In genomic region chr10:46559231-46559671, GRCh38 we compare ENCODE assay signal across 21 cellular contexts. TPM values are rescaled to one million over a fixed set of nuclear protein-coding genes. Genes with fewer than 3 reads are reported as not detected.
DNase-seq lines count a peak whose midpoint lies in the region; ATAC-seq and TF ChIP-seq lines count a peak whose summit lies in the region.
"Had no signal": no experiment of that assay in that cellular context is flagged by ENCODE, and none has a peak within 500 bp of the region (broad histone marks: within the 10 kb centered on the region; RNA-seq: fewer than 3 reads in every experiment).

No MANE protein-coding gene starts in this region.

- H3K9me3 Mint-ChIP-seq in endothelial cell (ENCODE audit: unreplicated experiment), result no peaks in the 10 kb centered on the region
- H3K9me3 Mint-ChIP-seq in osteocyte (ENCODE audit: unreplicated experiment), result no peaks in the 10 kb centered on the region
- H3K9me3 Mint-ChIP-seq: activated naive CD8-positive, alpha-beta T cell treated with anti-CD3 and anti-CD28 coated beads, Interleukin-2, amount 10 ng/mL, durations not matched to agents 7 days and 5 days; CD8-positive, alpha-beta T cell; stimulated activated memory B cell treated with anti-CD40 and anti-IgM and Interleukin-4, amounts not matched to agents 10 μg/mL and 1 μg/mL and 100 μg/mL, for 72 hours had no signal

- H3K9me3 ChIP-seq in heart left ventricle, result no peaks in the 10 kb centered on the region
- H3K9me3 ChIP-seq in aorta (ENCODE audit: control insufficient read depth, low read length), result no peaks in the 10 kb centered on the region
- H3K9me3 ChIP-seq: gastrocnemius medialis, tibial nerve had no signal

- TF ChIP-seq POLR2A in heart left ventricle (IDR thresholded peaks at IDR 0.05), result no peak

- H3K36me3 Mint-ChIP-seq in endothelial cell (ENCODE audit: low read depth, unreplicated experiment), result no peaks in the 10 kb centered on the region
- H3K36me3 Mint-ChIP-seq in osteocyte (ENCODE audit: unreplicated experiment), result no peaks in the 10 kb centered on the region
- H3K36me3 Mint-ChIP-seq: activated naive CD8-positive, alpha-beta T cell treated with anti-CD3 and anti-CD28 coated beads, Interleukin-2, amount 10 ng/mL, durations not matched to agents 7 days and 5 days; CD8-positive, alpha-beta T cell; naive B cell; stimulated activated memory B cell treated with anti-CD40 and anti-IgM and Interleukin-4, amounts not matched to agents 10 μg/mL and 1 μg/mL and 100 μg/mL, for 72 hours had no signal

- H3K4me1 ChIP-seq in heart left ventricle (peaks cover 0 to 13% (median 3%) of the 10 kb centered on the region in 12 donors), aorta (ENCODE audit: control insufficient read depth in 1 of 2, insufficient read depth in 2 of 2, low read length in 2 of 2) (no peaks in the 10 kb centered on the region)

- H3K27ac Mint-ChIP-seq in endothelial cell (ENCODE audit: unreplicated experiment) (no peak overlapping the region), osteocyte (ENCODE audit: unreplicated experiment) (no peak overlapping the region)
- H3K27ac Mint-ChIP-seq: activated naive CD8-positive, alpha-beta T cell treated with anti-CD3 and anti-CD28 coated beads, Interleukin-2, amount 10 ng/mL, durations not matched to agents 7 days and 5 days; CD8-positive, alpha-beta T cell; naive B cell; stimulated activated memory B cell treated with anti-CD40 and anti-IgM and Interleukin-4, amounts not matched to agents 10 μg/mL and 1 μg/mL and 100 μg/mL, for 72 hours had no signal

- ATAC-seq in heart left ventricle (no peak), left ventricle myocardium superior (no peak), aorta (ENCODE audit: low FRiP score) (no peak), GM21528 (IDR thresholded peaks at IDR 0.05; ENCODE audit: low FRiP score, unreplicated experiment) (no peak), esophagus mucosa (no peak)
- ATAC-seq: CD8-positive, alpha-beta T cell; gastrocnemius medialis; stimulated activated memory B cell treated with anti-CD40 and anti-IgM and Interleukin-4, amounts not matched to agents 10 μg/mL and 1 μg/mL and 100 μg/mL, for 72 hours had no signal

- H3K4me3 ChIP-seq in heart left ventricle (no peak overlapping the region), aorta (ENCODE audit: low read length in 2 of 2) (no peak overlapping the region)
- H3K4me3 ChIP-seq: gastrocnemius medialis, tibial nerve had no signal

- H3K36me3 ChIP-seq in heart left ventricle (no peaks in the 10 kb centered on the region), aorta (ENCODE audit: control insufficient read depth in 1 of 2, insufficient read depth in 2 of 2, low read length in 1 of 2) (no peaks in the 10 kb centered on the region)
- H3K36me3 ChIP-seq: brain microvascular endothelial cell, gastrocnemius medialis, tibial nerve had no signal

- TF ChIP-seq CTCF in heart left ventricle (IDR thresholded peaks at IDR 0.05) (no peak), endothelial cell (IDR thresholded peaks at IDR 0.05; ENCODE audit: unreplicated experiment) (no peak), osteocyte (IDR thresholded peaks at IDR 0.05) (no peak)

- 91 to 93% (median 92%) methylated on average over 5 of the region's 5 CpGs for WGBS in heart left ventricle, 4 donors
- WGBS in aorta, 2 donors, result 96 to 98% methylated on average over 5 of the region's 5 CpGs

- H3K27me3 ChIP-seq in heart left ventricle (peaks cover 38 to 70% (median 53%) of the 10 kb centered on the region in 9 donors), aorta (ENCODE audit: control insufficient read depth in 1 of 2, insufficient read depth in 2 of 2, low read length in 1 of 2) (no peaks in the 10 kb centered on the region)

- H3K27me3 Mint-ChIP-seq in endothelial cell (ENCODE audit: unreplicated experiment), result peaks cover 16% of the 10 kb centered on the region
- peaks cover 2% of the 10 kb centered on the region for H3K27me3 Mint-ChIP-seq in osteocyte (ENCODE audit: unreplicated experiment)
- H3K27me3 Mint-ChIP-seq: activated naive CD8-positive, alpha-beta T cell treated with anti-CD3 and anti-CD28 coated beads, Interleukin-2, amount 10 ng/mL, durations not matched to agents 7 days and 5 days; stimulated activated memory B cell treated with anti-CD40 and anti-IgM and Interleukin-4, amounts not matched to agents 10 μg/mL and 1 μg/mL and 100 μg/mL, for 72 hours had no signal

- intact Hi-C loops in heart left ventricle (cut with DNase I), result no loop called here
- intact Hi-C loops in left ventricle myocardium superior (cut with micrococcal nuclease), result no loop called here
- intact Hi-C loops in aorta (cut with DNase I), result no loop called here

- H3K4me1 Mint-ChIP-seq in endothelial cell (ENCODE audit: unreplicated experiment), result peaks cover 2% of the 10 kb centered on the region
- peaks cover 12% of the 10 kb centered on the region for H3K4me1 Mint-ChIP-seq in osteocyte (ENCODE audit: unreplicated experiment)

- peak in 3 of 5 donors; percentile 13 to 29 (median 14) for DNase-seq in heart left ventricle
- no peak for DNase-seq in left ventricle myocardium superior
- peak; percentile 2 for DNase-seq in endothelial cell (ENCODE audit: low spot score)
- DNase-seq in osteocyte (ENCODE audit: extremely low spot score, unreplicated experiment), result peak; percentile 80
- peak; percentile 33 to 59 for DNase-seq in aorta
- DNase-seq in T-helper 1 cell, result no peak
- DNase-seq: activated CD4-positive, alpha-beta T cell treated with anti-CD3 and anti-CD28 coated beads, Interleukin-2, amount 50 U/mL, for 48 hours; activated naive CD8-positive, alpha-beta T cell treated with anti-CD3 and anti-CD28 coated beads, Interleukin-2, amount 10 ng/mL, durations not matched to agents 7 days and 5 days; brain microvascular endothelial cell; gastrocnemius medialis; naive B cell; NCI-H1930; NCI-H446 treated with DMSO at 0.1 percent for 48 hours had no signal

- H3K4me3 Mint-ChIP-seq in endothelial cell (ENCODE audit: unreplicated experiment), result no peak overlapping the region
- H3K4me3 Mint-ChIP-seq in osteocyte (ENCODE audit: unreplicated experiment), result no peak overlapping the region
- H3K4me3 Mint-ChIP-seq: activated naive CD8-positive, alpha-beta T cell treated with anti-CD3 and anti-CD28 coated beads, Interleukin-2, amount 10 ng/mL, durations not matched to agents 7 days and 5 days; CD8-positive, alpha-beta T cell; naive B cell; stimulated activated memory B cell treated with anti-CD40 and anti-IgM and Interleukin-4, amounts not matched to agents 10 μg/mL and 1 μg/mL and 100 μg/mL, for 72 hours had no signal

- no peak overlapping the region for H3K27ac ChIP-seq in heart left ventricle
- H3K27ac ChIP-seq in aorta (ENCODE audit: low read depth in 1 of 2, low read length in 2 of 2), result no peak overlapping the region
- H3K27ac ChIP-seq: brain microvascular endothelial cell, gastrocnemius medialis, tibial nerve had no signal

RNA-seq across cellular contexts. Expression of gene GPRIN2, which starts 2.8 kb away (rescaled TPM):
- total RNA-seq in heart left ventricle (under 1 TPM in 1 of 9 donors, not detected in 8; 0.50 TPM), left ventricle myocardium superior (not detected), endothelial cell (ENCODE audit: unreplicated experiment) (0.31 TPM), osteocyte (2.5 and 3.4 TPM in 2 replicates), aorta (1 to 10 TPM in 1 of 2 donors, under 1 TPM in 1; 0.36 to 1.2 TPM), esophagus mucosa (4.5 TPM)
- polyA plus RNA-seq in heart left ventricle (not detected), aorta (1 to 10 TPM in 1 of 2 donors, under 1 TPM in 1; 0.54 to 4.0 TPM)
- total RNA-seq: activated naive CD8-positive, alpha-beta T cell treated with anti-CD3 and anti-CD28 coated beads, Interleukin-2, amount 10 ng/mL, durations not matched to agents 7 days and 5 days; CD8-positive, alpha-beta T cell; gastrocnemius medialis; pulmonary artery endothelial cell; RPMI7951 had no signal

RNA-seq across cellular contexts. Expression of gene SYT15, which starts 19.7 kb away (rescaled TPM):
- 1 to 10 TPM; 1.0 to 5.2 (median 2.9) TPM for total RNA-seq in heart left ventricle
- 1 to 10 TPM; 1.2 to 1.3 TPM for polyA plus RNA-seq in heart left ventricle
- total RNA-seq in left ventricle myocardium superior, result 3.6 TPM
- total RNA-seq in endothelial cell (ENCODE audit: unreplicated experiment), result 0.77 TPM
- total RNA-seq in osteocyte, result 10.3 and 12.5 TPM in 2 replicates
- total RNA-seq in aorta, result 10 to 100 TPM in 1 of 2 donors, 1 to 10 TPM in 1; 8.8 to 24.8 TPM
- polyA plus RNA-seq in aorta, result under 1 TPM; 0.13 to 0.79 TPM
- total RNA-seq in esophagus mucosa, result 1.4 TPM
- total RNA-seq: epithelial cell of proximal tubule had no signal

Comparison
In these comparisons a context has a peak if more than half of its experiments do, and no peak if none do; other contexts are left out.
1. DNase-seq: peak in heart left ventricle (3 of 5), endothelial cell (single experiment), osteocyte (single experiment) and aorta (2 of 2); none in left ventricle myocardium superior (single experiment) and T-helper 1 cell (0 of 5).